Comparison of ENCODE assay signal across 2 cellular contexts in the genomic region with DNA sequence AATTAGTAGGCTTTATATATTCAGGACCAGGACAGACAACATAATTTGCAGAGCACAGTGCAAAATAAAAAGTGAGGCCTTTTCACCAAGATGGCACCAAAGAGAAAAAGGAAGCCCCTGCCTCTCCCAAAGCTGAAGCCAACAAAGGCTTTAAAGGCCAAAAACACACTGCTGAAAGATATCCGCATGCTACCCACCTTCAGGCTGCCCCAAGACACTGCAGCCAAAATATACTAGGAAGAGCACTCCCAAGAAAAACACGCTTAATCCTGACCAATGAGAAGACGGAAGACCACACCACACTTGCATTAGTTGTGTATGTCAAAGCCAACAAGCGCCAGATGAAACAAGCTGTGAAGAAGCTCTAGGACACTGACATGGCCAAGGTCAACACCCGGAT.
A peak's percentile ranks its signal among the peaks of the same experiment; 100 is the strongest.
TF ChIP-seq lines count a peak whose summit lies in the region.

No MANE protein-coding gene starts in this region.

TF ChIP-seq in GM12891, 5 proteins besides CTCF, POLR2A, EP300 and RAD21 (continued from another document):
- TF ChIP-seq TAF1 (IDR thresholded peaks at IDR 0.05; ENCODE audit: low read depth, low read length) (no peak), POLR2AphosphoS5 (IDR thresholded peaks at IDR 0.05; ENCODE audit: low read depth, low read length) (no peak), SPI1 (IDR thresholded peaks at IDR 0.05; ENCODE audit: low read depth, low read length) (no peak)

TF ChIP-seq in K562, 482 proteins besides CTCF, POLR2A, EP300 and RAD21:
- TF ChIP-seq, protein P1, sequence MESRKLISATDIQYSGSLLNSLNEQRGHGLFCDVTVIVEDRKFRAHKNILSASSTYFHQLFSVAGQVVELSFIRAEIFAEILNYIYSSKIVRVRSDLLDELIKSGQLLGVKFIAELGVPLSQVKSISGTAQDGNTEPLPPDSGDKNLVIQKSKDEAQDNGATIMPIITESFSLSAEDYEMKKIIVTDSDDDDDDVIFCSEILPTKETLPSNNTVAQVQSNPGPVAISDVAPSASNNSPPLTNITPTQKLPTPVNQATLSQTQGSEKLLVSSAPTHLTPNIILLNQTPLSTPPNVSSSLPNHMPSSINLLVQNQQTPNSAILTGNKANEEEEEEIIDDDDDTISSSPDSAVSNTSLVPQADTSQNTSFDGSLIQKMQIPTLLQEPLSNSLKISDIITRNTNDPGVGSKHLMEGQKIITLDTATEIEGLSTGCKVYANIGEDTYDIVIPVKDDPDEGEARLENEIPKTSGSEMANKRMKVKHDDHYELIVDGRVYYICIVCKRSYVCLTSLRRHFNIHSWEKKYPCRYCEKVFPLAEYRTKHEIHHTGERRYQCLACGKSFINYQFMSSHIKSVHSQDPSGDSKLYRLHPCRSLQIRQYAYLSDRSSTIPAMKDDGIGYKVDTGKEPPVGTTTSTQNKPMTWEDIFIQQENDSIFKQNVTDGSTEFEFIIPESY (CRISPR knock-in tag; IDR thresholded peaks at IDR 0.05): 0 out of 2 replicates have a peak, but pooled peaks have one; percentile 14
- no peak for TF ChIP-seq ATF7 (IDR thresholded peaks at IDR 0.05)
